16 cellular contexts compared by ENCODE assay signal in the genomic region with DNA sequence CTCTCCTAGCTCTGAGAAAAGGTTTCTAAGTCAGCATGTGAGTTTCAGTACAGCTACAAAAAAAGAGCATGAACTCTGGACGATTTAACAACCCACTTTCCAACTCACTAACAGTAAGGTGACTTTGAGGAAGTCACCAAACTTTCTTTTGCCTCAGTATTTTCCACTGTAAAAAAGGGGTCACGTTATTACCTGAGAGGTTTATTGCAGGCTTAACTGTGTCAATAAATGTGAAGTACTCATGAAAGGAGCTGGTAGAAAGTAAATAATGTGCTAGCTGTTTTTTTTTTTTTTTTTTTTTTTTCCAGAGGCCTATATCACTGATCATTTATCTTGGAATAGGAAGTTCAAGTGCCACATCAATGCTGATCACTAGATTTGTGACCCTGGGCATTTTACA.
DNase-seq lines count a peak whose midpoint lies in the region; FAIRE-seq and TF ChIP-seq lines count a peak whose summit lies in the region.
"Had no signal": no experiment of that assay in that cellular context is flagged by ENCODE, and none has a peak within 500 bp of the region (broad histone marks: within the 10 kb centered on the region; RNA-seq: fewer than 3 reads in every experiment).

No MANE protein-coding gene starts in this region.

- H3K27ac ChIP-seq in colonic mucosa (peak overlapping the region; percentile 25), transverse colon (peak overlapping the region; percentile 32 to 67 (median 50))
- H3K27ac ChIP-seq: A549, C4-2B, GM23248 had no signal

- TF ChIP-seq CTCF in colonic mucosa (IDR thresholded peaks at IDR 0.05) (no peak), transverse colon (IDR thresholded peaks at IDR 0.05) (no peak)

- no peaks in the 10 kb centered on the region for H3K36me3 ChIP-seq in colonic mucosa
- no peaks in the 10 kb centered on the region for H3K36me3 ChIP-seq in transverse colon
- H3K36me3 ChIP-seq: BE2C had no signal

- no peak for FAIRE-seq in HTR-8/SVneo (lab: Jason Lieb, UNC)
- FAIRE-seq: A549, D721Med, GM12878, H54 had no signal

- no peak overlapping the region for H3K9ac ChIP-seq in colonic mucosa (ENCODE audit: low read depth in 2 of 2, low read length in 2 of 2)
- H3K9ac ChIP-seq: GM23248 had no signal

- H3K27me3 ChIP-seq in colonic mucosa: no peaks in the 10 kb centered on the region
- no peaks in the 10 kb centered on the region for H3K27me3 ChIP-seq in transverse colon
- H3K27me3 ChIP-seq: BE2C had no signal

- peak; percentile 62 for DNase-seq in DMS53 treated with DMSO at 0.1 percent for 48 hours (lab: John Stamatoyannopoulos, UW; ENCODE audit: unreplicated experiment)
- peak; percentile 6 for DNase-seq in HT-29 (ENCODE audit: low spot score)
- no peak for DNase-seq in colonic mucosa
- no peak for DNase-seq in transverse colon
- no peak for DNase-seq in SIG-M5 (lab: John Stamatoyannopoulos, UW)
- DNase-seq in HTR-8/SVneo (ENCODE audit: insufficient read length, low spot score): no peak
- DNase-seq: BE2C; CD8-positive, alpha-beta T cell; COR-L47; DMS79; GM23248 had no signal

- no peak for TF ChIP-seq EP300 in transverse colon (IDR thresholded peaks at IDR 0.05; ENCODE audit: low read depth)

- intact Hi-C loops in colonic mucosa (cut with DNase I): no loop called here
- intact Hi-C loops in transverse colon (cut with DNase I; ENCODE audit: low total_unique reads): no loop called here

- no peaks in the 10 kb centered on the region for H3K9me3 ChIP-seq in colonic mucosa
- no peaks in the 10 kb centered on the region for H3K9me3 ChIP-seq in transverse colon
- H3K9me3 ChIP-seq: A549, BE2C had no signal

- H3K4me3 ChIP-seq in colonic mucosa (no peak overlapping the region), transverse colon (no peak overlapping the region)
- H3K4me3 ChIP-seq: A549, GM12878, GM23248 had no signal

- 41% methylated on average over 2 of the region's 2 CpGs; no CpG with 5 or more reads in 1 of the 2 donors for WGBS in transverse colon (ENCODE audit: low coverage in 1 of 2), 2 donors

- in situ Hi-C loops in transverse colon (cut with MboI; ENCODE audit: low pct_ligation_motif_present in 1 of 4, low pct_unique_long_range_greater_than_20kb in 1 of 4, low sequenced_read_pairs in 3 of 4): no loop called here

- H3K4me1 ChIP-seq in colonic mucosa (no peaks in the 10 kb centered on the region), transverse colon (peaks cover 0 to 15% (median 2%) of the 10 kb centered on the region in 4 donors)
- H3K4me1 ChIP-seq: BE2C had no signal

- no peak for TF ChIP-seq POLR2A in transverse colon (IDR thresholded peaks at IDR 0.05)

Comparison
In these comparisons a context has a peak if more than half of its experiments do, and no peak if none do; other contexts are left out.
1. DNase-seq: peak in DMS53 treated with DMSO at 0.1 percent for 48 hours (single experiment) and HT-29 (single experiment); none in colonic mucosa (single experiment), transverse colon (single experiment), SIG-M5 (single experiment) and HTR-8/SVneo (single experiment).